1 cellular context compared by ENCODE assay signal in the genomic region with DNA sequence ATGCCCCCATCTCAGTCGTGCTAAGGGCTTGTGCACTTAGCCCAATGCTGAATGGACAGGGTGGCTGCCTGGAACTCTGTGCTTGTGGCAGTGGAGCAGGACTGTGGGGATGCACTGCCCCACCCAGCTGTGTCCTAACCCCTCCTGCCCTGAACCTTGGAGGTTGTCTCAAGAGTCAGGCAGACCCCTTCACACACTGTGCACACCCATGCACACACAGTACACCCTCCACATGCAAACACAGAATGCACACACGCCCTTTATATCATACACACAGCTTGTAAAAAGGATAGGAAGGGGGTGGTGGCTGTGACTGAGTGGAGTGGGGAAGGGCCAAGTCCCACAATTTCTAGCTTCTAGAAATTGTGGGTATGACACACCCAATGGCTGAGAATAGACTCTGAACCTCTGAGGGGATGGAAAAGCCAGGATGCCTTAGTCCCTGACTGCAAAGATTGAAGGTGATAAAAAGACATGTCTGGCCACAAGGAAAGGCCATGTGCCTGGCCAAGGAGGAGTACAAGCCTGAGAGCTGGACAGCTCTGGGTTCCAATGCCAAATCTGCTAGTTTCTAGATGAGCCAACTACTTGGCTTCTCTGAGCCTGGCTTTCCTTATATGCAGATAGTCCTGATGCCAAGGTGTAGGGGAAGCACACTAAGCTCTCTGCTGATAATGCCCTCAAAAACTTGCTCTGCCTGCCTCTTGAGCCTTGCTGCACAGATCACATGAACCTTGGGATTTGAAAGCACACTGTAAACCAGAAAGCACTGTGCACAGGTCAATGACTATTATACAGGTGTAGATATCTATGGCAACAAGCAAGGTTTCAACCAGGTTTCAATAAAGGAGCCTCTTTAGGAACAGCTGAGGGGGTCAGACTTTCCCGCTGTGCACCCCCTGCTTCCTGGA.
TF ChIP-seq lines count a peak whose summit lies in the region.

No MANE protein-coding gene starts in this region.

TF ChIP-seq in IMR-90, 13 proteins besides CTCF, POLR2A, EP300 and RAD21:
- TF ChIP-seq RCOR1 (IDR thresholded peaks at IDR 0.05; ENCODE audit: insufficient replicate concordance, low read length): no peak
- TF ChIP-seq, protein P1, sequence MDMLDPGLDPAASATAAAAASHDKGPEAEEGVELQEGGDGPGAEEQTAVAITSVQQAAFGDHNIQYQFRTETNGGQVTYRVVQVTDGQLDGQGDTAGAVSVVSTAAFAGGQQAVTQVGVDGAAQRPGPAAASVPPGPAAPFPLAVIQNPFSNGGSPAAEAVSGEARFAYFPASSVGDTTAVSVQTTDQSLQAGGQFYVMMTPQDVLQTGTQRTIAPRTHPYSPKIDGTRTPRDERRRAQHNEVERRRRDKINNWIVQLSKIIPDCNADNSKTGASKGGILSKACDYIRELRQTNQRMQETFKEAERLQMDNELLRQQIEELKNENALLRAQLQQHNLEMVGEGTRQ (IDR thresholded peaks at IDR 0.05; ENCODE audit: low read depth, low read length): no peak
- TF ChIP-seq MAFK (IDR thresholded peaks at IDR 0.05; ENCODE audit: low read depth, low read length): no peak
- TF ChIP-seq, protein P2, sequence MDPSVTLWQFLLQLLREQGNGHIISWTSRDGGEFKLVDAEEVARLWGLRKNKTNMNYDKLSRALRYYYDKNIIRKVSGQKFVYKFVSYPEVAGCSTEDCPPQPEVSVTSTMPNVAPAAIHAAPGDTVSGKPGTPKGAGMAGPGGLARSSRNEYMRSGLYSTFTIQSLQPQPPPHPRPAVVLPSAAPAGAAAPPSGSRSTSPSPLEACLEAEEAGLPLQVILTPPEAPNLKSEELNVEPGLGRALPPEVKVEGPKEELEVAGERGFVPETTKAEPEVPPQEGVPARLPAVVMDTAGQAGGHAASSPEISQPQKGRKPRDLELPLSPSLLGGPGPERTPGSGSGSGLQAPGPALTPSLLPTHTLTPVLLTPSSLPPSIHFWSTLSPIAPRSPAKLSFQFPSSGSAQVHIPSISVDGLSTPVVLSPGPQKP (IDR thresholded peaks at IDR 0.05; ENCODE audit: borderline replicate concordance, low read depth, low read length): no peak
- no peak for TF ChIP-seq FOS (IDR thresholded peaks at IDR 0.05; ENCODE audit: low read depth, low read length)
- TF ChIP-seq CEBPB (IDR thresholded peaks at IDR 0.05; ENCODE audit: low read depth, low read length): no peak
- no peak for TF ChIP-seq BHLHE40 (IDR thresholded peaks at IDR 0.05; ENCODE audit: low read depth, low read length)
- no peak for TF ChIP-seq RFX5 (IDR thresholded peaks at IDR 0.05; ENCODE audit: low read depth, low read length)
- no peak for TF ChIP-seq MAZ (IDR thresholded peaks at IDR 0.05; ENCODE audit: borderline replicate concordance, low read depth, low read length)
